15 cellular contexts compared by ENCODE assay signal in the genomic region with DNA sequence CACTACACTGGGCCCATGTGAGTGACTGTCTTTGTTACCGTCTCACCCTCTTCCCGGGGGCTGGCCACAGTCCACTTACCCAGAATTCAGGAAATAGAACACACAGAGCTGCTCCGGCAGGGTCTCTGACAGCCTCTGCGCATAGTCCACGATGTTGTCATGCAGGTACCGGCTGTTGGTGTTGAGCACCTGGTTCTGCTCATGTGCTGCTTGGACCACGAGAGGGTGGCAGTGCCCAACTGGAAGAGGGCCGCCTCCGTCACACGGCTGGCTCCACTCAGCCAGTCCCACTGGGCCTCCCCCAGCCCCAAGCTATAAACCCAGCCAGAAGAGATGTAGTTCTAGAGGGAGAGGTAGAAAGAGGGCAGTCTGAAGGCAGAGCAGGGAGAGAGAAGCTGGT. TPM values are rescaled to one million over a fixed set of nuclear protein-coding genes. Genes with fewer than 3 reads are reported as not detected.
DNase-seq lines count a peak whose midpoint lies in the region; ATAC-seq and TF ChIP-seq lines count a peak whose summit lies in the region.
"Had no signal": no experiment of that assay in that cellular context is flagged by ENCODE, and none has a peak within 500 bp of the region (broad histone marks: within the 10 kb centered on the region; RNA-seq: fewer than 3 reads in every experiment).

No MANE protein-coding gene starts in this region.

- POLR2A ChIA-PET in GM10248 (lab: Yijun Ruan, JAX): interaction anchor here (1.5 kb wide), 1 partner anchor 14 kb away, joined by 5 read pairs; no protein-coding TSS in a partner anchor

- no peak overlapping the region for H3K14ac ChIP-seq in mesenchymal stem cell (ENCODE audit: low read length in 2 of 2)

- peaks cover 71% of the 10 kb centered on the region for H3K36me3 Mint-ChIP-seq in activated T-helper 17 cell treated with anti-CD3 and anti-CD28 coated beads, Interleukin-2, amount 50 U/mL, for 72 hours (ENCODE audit: low read depth)

- DNase-seq in left ventricle myocardium inferior (peak; percentile 10), cardiac septum (ENCODE audit: low spot score) (no peak), mesenchymal stem cell (no peak), omental fat pad (ENCODE audit: low spot score) (no peak), GM10248 (ENCODE audit: extremely low spot score) (no peak)
- no peak for DNase-seq in effector CD8-positive, alpha-beta T cell (lab: John Stamatoyannopoulos, UW)
- DNase-seq: head of caudate nucleus; stimulated activated CD4-positive, alpha-beta T cell treated with anti-CD3 and anti-CD28 coated beads, Interleukin-1b, Interleukin-23, amount 100 ng/mL, for 48 hours had no signal

- no peak overlapping the region for H3K18ac ChIP-seq in mesenchymal stem cell (ENCODE audit: low read depth in 1 of 2, low read length in 2 of 2)

- CTCF ChIA-PET in GM10248 (lab: Yijun Ruan, JAX): interaction anchor here (1.0 to 1.5 kb wide), 2 partner anchors 11 to 50 kb away, joined by 3 to 4 read pairs; no protein-coding TSS in a partner anchor

- no peak overlapping the region for H4K8ac ChIP-seq in mesenchymal stem cell (ENCODE audit: low read length)

- no peaks in the 10 kb centered on the region for H3K9me3 Mint-ChIP-seq in activated T-helper 17 cell treated with anti-CD3 and anti-CD28 coated beads, Interleukin-2, amount 50 U/mL, for 72 hours

- H2BK5ac ChIP-seq in mesenchymal stem cell (ENCODE audit: low read depth, low read length, poor library complexity, severe bottlenecking): no peak overlapping the region

- H3K4me1 Mint-ChIP-seq in activated T-helper 17 cell treated with anti-CD3 and anti-CD28 coated beads, Interleukin-2, amount 50 U/mL, for 72 hours: peaks cover 37% of the 10 kb centered on the region

- no peak overlapping the region for H4K91ac ChIP-seq in mesenchymal stem cell (ENCODE audit: low read length)

- H3K79me1 ChIP-seq in mesenchymal stem cell (replicated peaks; ENCODE audit: low read length, poor library complexity, severe bottlenecking): peaks cover 46% of the 10 kb centered on the region

- intact Hi-C loops in left ventricle myocardium inferior (cut with micrococcal nuclease) (no loop called here), cardiac septum (cut with DNase I) (no loop called here)

- peak overlapping the region; percentile 12 for H2BK15ac ChIP-seq in mesenchymal stem cell (ENCODE audit: low read depth, poor library complexity, severe bottlenecking)

- ATAC-seq in activated T-helper 17 cell treated with anti-CD3 and anti-CD28 coated beads, Interleukin-2, amount 50 U/mL, for 72 hours (replicated peaks): no peak
- no peak for ATAC-seq in omental fat pad (ENCODE audit: low FRiP score)

- H3K4me2 ChIP-seq in mesenchymal stem cell (ENCODE audit: low read length, poor library complexity, severe bottlenecking): no peak overlapping the region

- H2AK5ac ChIP-seq in mesenchymal stem cell (ENCODE audit: low read length, severe bottlenecking): no peak overlapping the region

- WGBS in mesenchymal stem cell: 97% methylated on average over 8 of the region's 10 CpGs

- H3K27me3 ChIP-seq in left ventricle myocardium inferior (ENCODE audit: low read depth) (no peaks in the 10 kb centered on the region), mesenchymal stem cell (ENCODE audit: control insufficient read depth in 1 of 2, insufficient read depth in 1 of 2, low read length in 2 of 2) (no peaks in the 10 kb centered on the region), subcutaneous abdominal adipose tissue (ENCODE audit: control insufficient read depth in 5 of 5, insufficient read depth in 4 of 5, low read length in 5 of 5) (no peaks in the 10 kb centered on the region)
- H3K27me3 ChIP-seq: breast epithelium had no signal

- H3K27ac ChIP-seq in left ventricle myocardium inferior (replicated peaks) (no peak overlapping the region), mesenchymal stem cell (ENCODE audit: low read length, poor library complexity, severe bottlenecking) (no peak overlapping the region), subcutaneous abdominal adipose tissue (ENCODE audit: low read depth, low read length) (peak overlapping the region; percentile 39)
- H3K27ac ChIP-seq: breast epithelium had no signal

- H3K9me3 ChIP-seq in left ventricle myocardium inferior (replicated peaks) (peaks cover 4% of the 10 kb centered on the region), mesenchymal stem cell (ENCODE audit: control insufficient read depth, low read length) (peaks cover 4% of the 10 kb centered on the region), subcutaneous abdominal adipose tissue (ENCODE audit: control insufficient read depth in 5 of 5, low read length in 5 of 5) (no peaks in the 10 kb centered on the region)
- H3K9me3 ChIP-seq: breast epithelium had no signal

- H3K36me3 ChIP-seq in left ventricle myocardium inferior (peaks cover 60% of the 10 kb centered on the region), mesenchymal stem cell (ENCODE audit: control insufficient read depth in 1 of 2, insufficient read depth in 2 of 2, low read depth in 1 of 2, low read length in 2 of 2) (peaks cover 41 to 48% of the 10 kb centered on the region in 2 experiments), subcutaneous abdominal adipose tissue (ENCODE audit: control insufficient read depth in 5 of 5, insufficient read depth in 5 of 5, low read length in 5 of 5) (peaks cover 3 to 58% (median 36%) of the 10 kb centered on the region in 5 donors)

- H3K9ac ChIP-seq in mesenchymal stem cell (ENCODE audit: low read length) (peak overlapping the region; percentile 95), subcutaneous abdominal adipose tissue (ENCODE audit: low read length in 5 of 5) (peak overlapping the region in 4 of 5 donors; percentile 8 to 93 (median 70))

- H3K4me3 Mint-ChIP-seq in activated T-helper 17 cell treated with anti-CD3 and anti-CD28 coated beads, Interleukin-2, amount 50 U/mL, for 72 hours: peak overlapping the region; percentile 89

- H3K27ac Mint-ChIP-seq in activated T-helper 17 cell treated with anti-CD3 and anti-CD28 coated beads, Interleukin-2, amount 50 U/mL, for 72 hours: peak overlapping the region; percentile 89

- peaks cover 43% of the 10 kb centered on the region for H3K4me1 ChIP-seq in left ventricle myocardium inferior
- peaks cover 22% of the 10 kb centered on the region for H3K4me1 ChIP-seq in mesenchymal stem cell (ENCODE audit: control insufficient read depth, insufficient read depth, low read depth, low read length)
- peaks cover 10 to 61% (median 38%) of the 10 kb centered on the region in 5 donors for H3K4me1 ChIP-seq in subcutaneous abdominal adipose tissue (ENCODE audit: control insufficient read depth in 5 of 5, insufficient read depth in 5 of 5, low read length in 5 of 5)

- no peak overlapping the region for H3K4ac ChIP-seq in mesenchymal stem cell (ENCODE audit: low read depth in 1 of 2, low read length in 2 of 2)

- H2AFZ ChIP-seq in mesenchymal stem cell (ENCODE audit: low read depth, low read length): no peak overlapping the region

- H2BK120ac ChIP-seq in mesenchymal stem cell (ENCODE audit: low read depth, low read length): no peak overlapping the region

- peak overlapping the region in 1 of 2 experiments; percentile 57 for H3K23ac ChIP-seq in mesenchymal stem cell (ENCODE audit: low read length in 2 of 2)

- TF ChIP-seq CTCF in left ventricle myocardium inferior (IDR thresholded peaks at IDR 0.05; ENCODE audit: borderline replicate concordance): no peak
- TF ChIP-seq CTCF in omental fat pad (IDR thresholded peaks at IDR 0.05): no peak
- TF ChIP-seq CTCF in GM10248 (IDR thresholded peaks at IDR 0.05; ENCODE audit: control extremely low read depth, extremely low read depth, low read depth, missing control alignments): no peak

- no peak overlapping the region for H3K4me3 ChIP-seq in left ventricle myocardium inferior
- no peak overlapping the region for H3K4me3 ChIP-seq in mesenchymal stem cell (ENCODE audit: insufficient read depth in 1 of 2, low read depth in 1 of 2, low read length in 2 of 2)
- H3K4me3 ChIP-seq in subcutaneous abdominal adipose tissue (ENCODE audit: low read depth in 1 of 5, low read length in 5 of 5): peak overlapping the region in 2 of 5 donors; percentile 12 to 28

- H3K27me3 Mint-ChIP-seq in activated T-helper 17 cell treated with anti-CD3 and anti-CD28 coated beads, Interleukin-2, amount 50 U/mL, for 72 hours: no peaks in the 10 kb centered on the region

- no peak overlapping the region for H2BK12ac ChIP-seq in mesenchymal stem cell (ENCODE audit: low read length in 2 of 2)

RNA-seq across cellular contexts. Expression of a gene that starts 2.7 kb away (rescaled TPM):
- total RNA-seq in left ventricle myocardium inferior: 34.0 TPM
- 55.3 TPM for total RNA-seq in cardiac septum
- total RNA-seq in activated T-helper 17 cell treated with anti-CD3 and anti-CD28 coated beads, Interleukin-2, amount 50 U/mL, for 72 hours: 100 to 1,000 TPM in 1 of 2 donors, 10 to 100 TPM in 1; 91.9 to 112 TPM
- polyA plus RNA-seq in mesenchymal stem cell (2013, experiment 1 of 2): 14.7 TPM
- polyA plus RNA-seq in mesenchymal stem cell (2013, experiment 2 of 2): 13.6 TPM
- total RNA-seq in omental fat pad: 100 to 1,000 TPM in 1 of 4 donors, 10 to 100 TPM in 3; 62.3 to 104 (median 82.0) TPM

RNA-seq across cellular contexts. Expression of a gene that starts 25.5 kb away (rescaled TPM):
- 85.2 TPM for total RNA-seq in left ventricle myocardium inferior
- total RNA-seq in cardiac septum: 105 TPM
- total RNA-seq in activated T-helper 17 cell treated with anti-CD3 and anti-CD28 coated beads, Interleukin-2, amount 50 U/mL, for 72 hours: 100 to 1,000 TPM; 154 to 390 TPM
- 114 TPM for polyA plus RNA-seq in mesenchymal stem cell (2013, experiment 1 of 2)
- polyA plus RNA-seq in mesenchymal stem cell (2013, experiment 2 of 2): 110 TPM
- 100 to 1,000 TPM in 1 of 4 donors, 10 to 100 TPM in 3; 77.2 to 204 (median 88.6) TPM for total RNA-seq in omental fat pad

RNA-seq across cellular contexts. Expression of a gene that starts 42.7 kb away (rescaled TPM):
- not detected for total RNA-seq in left ventricle myocardium inferior
- total RNA-seq in cardiac septum: not detected
- not detected for total RNA-seq in activated T-helper 17 cell treated with anti-CD3 and anti-CD28 coated beads, Interleukin-2, amount 50 U/mL, for 72 hours
- polyA plus RNA-seq in mesenchymal stem cell (2013, experiment 1 of 2): not detected
- polyA plus RNA-seq in mesenchymal stem cell (2013, experiment 2 of 2): not detected
- total RNA-seq in omental fat pad: not detected
- total RNA-seq: breast epithelium; LHCN-M2; lower leg skin; posterior vena cava; T-helper 2 cell treated with Interferon-gamma antibody and Interleukin-4, amounts not matched to agents 100 ng/mL and 5 ng/mL, for 36 hours had no signal
